In the genomic region with DNA sequence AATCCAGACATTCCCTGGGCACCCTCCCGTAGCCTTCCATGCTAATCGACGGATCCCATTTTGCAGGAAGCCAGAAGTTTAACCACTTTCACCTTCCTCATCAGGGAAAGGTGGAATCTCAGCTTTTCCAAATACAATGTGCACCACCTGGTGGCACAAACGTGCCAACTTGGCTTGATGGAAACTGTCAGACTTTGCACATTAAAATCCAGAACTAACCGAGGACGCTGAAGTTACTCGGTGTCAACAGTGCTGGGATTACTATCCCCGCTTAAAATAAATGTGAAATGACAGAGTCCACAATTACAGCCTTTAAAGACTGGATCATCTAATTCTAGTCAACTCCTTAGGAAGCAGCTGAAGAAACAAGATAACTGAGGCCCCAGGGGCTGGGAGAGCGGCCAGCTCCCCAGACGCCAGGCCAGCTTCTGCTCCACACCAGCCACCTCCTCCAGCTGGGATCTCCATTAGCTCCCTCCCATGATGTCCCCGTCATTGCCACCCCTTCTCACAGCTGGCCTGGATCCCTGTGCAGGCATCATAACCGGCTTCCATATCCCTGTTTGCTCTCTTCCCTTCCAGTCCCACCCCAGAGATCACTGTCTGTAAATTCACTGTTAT, we compare ENCODE assay signal across 8 cellular contexts. TPM values are rescaled to one million over a fixed set of nuclear protein-coding genes. Genes with fewer than 3 reads are reported as not detected.
DNase-seq lines count a peak whose midpoint lies in the region; ATAC-seq and TF ChIP-seq lines count a peak whose summit lies in the region.

No MANE protein-coding gene starts in this region.

- H3K9me3 Mint-ChIP-seq in activated CD4-positive, alpha-beta memory T cell treated with anti-CD3 and anti-CD28 coated beads for 36 hours: no peaks in the 10 kb centered on the region
- no peaks in the 10 kb centered on the region for H3K9me3 Mint-ChIP-seq in activated CD4-positive, alpha-beta memory T cell treated with anti-CD3 and anti-CD28 coated beads, Interleukin-2, amount 10 ng/mL, durations not matched to agents 7 days and 5 days
- no peaks in the 10 kb centered on the region for H3K9me3 Mint-ChIP-seq in osteocyte (ENCODE audit: unreplicated experiment)

- H3K27ac Mint-ChIP-seq in activated CD4-positive, alpha-beta memory T cell treated with anti-CD3 and anti-CD28 coated beads for 36 hours: no peak overlapping the region
- no peak overlapping the region for H3K27ac Mint-ChIP-seq in activated CD4-positive, alpha-beta memory T cell treated with anti-CD3 and anti-CD28 coated beads, Interleukin-2, amount 10 ng/mL, durations not matched to agents 7 days and 5 days
- H3K27ac Mint-ChIP-seq in osteocyte (ENCODE audit: unreplicated experiment): no peak overlapping the region

- H3K4me1 ChIP-seq in esophagus muscularis mucosa: peaks cover 0 to 6% (median 5%) of the 10 kb centered on the region in 4 donors

- no peak for ATAC-seq in GM19324 (IDR thresholded peaks at IDR 0.05; ENCODE audit: low FRiP score, unreplicated experiment)

- no peak overlapping the region for H3K4me3 ChIP-seq in esophagus muscularis mucosa
- no peak overlapping the region for H3K4me3 ChIP-seq in lower leg skin (ENCODE audit: low read depth, poor library complexity, severe bottlenecking)

- H3K27me3 Mint-ChIP-seq in activated CD4-positive, alpha-beta memory T cell treated with anti-CD3 and anti-CD28 coated beads for 36 hours: no peaks in the 10 kb centered on the region
- H3K27me3 Mint-ChIP-seq in activated CD4-positive, alpha-beta memory T cell treated with anti-CD3 and anti-CD28 coated beads, Interleukin-2, amount 10 ng/mL, durations not matched to agents 7 days and 5 days: no peaks in the 10 kb centered on the region
- H3K27me3 Mint-ChIP-seq in osteocyte (ENCODE audit: unreplicated experiment): no peaks in the 10 kb centered on the region

- TF ChIP-seq EP300 in esophagus muscularis mucosa (IDR thresholded peaks at IDR 0.05): no peak

- no peaks in the 10 kb centered on the region for H3K4me1 Mint-ChIP-seq in activated CD4-positive, alpha-beta memory T cell treated with anti-CD3 and anti-CD28 coated beads for 36 hours (ENCODE audit: low read depth)
- H3K4me1 Mint-ChIP-seq in activated CD4-positive, alpha-beta memory T cell treated with anti-CD3 and anti-CD28 coated beads, Interleukin-2, amount 10 ng/mL, durations not matched to agents 7 days and 5 days: no peaks in the 10 kb centered on the region
- H3K4me1 Mint-ChIP-seq in osteocyte (ENCODE audit: unreplicated experiment): peaks cover 20% of the 10 kb centered on the region

- H3K4me3 Mint-ChIP-seq in activated CD4-positive, alpha-beta memory T cell treated with anti-CD3 and anti-CD28 coated beads for 36 hours: no peak overlapping the region
- no peak overlapping the region for H3K4me3 Mint-ChIP-seq in activated CD4-positive, alpha-beta memory T cell treated with anti-CD3 and anti-CD28 coated beads, Interleukin-2, amount 10 ng/mL, durations not matched to agents 7 days and 5 days
- H3K4me3 Mint-ChIP-seq in osteocyte (ENCODE audit: unreplicated experiment): no peak overlapping the region

- H3K36me3 Mint-ChIP-seq in activated CD4-positive, alpha-beta memory T cell treated with anti-CD3 and anti-CD28 coated beads for 36 hours: no peaks in the 10 kb centered on the region
- H3K36me3 Mint-ChIP-seq in activated CD4-positive, alpha-beta memory T cell treated with anti-CD3 and anti-CD28 coated beads, Interleukin-2, amount 10 ng/mL, durations not matched to agents 7 days and 5 days (ENCODE audit: low read depth): no peaks in the 10 kb centered on the region
- H3K36me3 Mint-ChIP-seq in osteocyte (ENCODE audit: unreplicated experiment): peaks cover 46% of the 10 kb centered on the region

- in situ Hi-C loops in SK-MEL-5 (cut with HindIII; ENCODE audit: low pct_unique_long_range_greater_than_20kb, low sequenced_read_pairs): loop anchor here (25.0 kb wide), 1 partner anchor 180 kb away; no protein-coding TSS in a partner anchor

- intact Hi-C loops in activated CD4-positive, alpha-beta memory T cell treated with anti-CD3 and anti-CD28 coated beads for 36 hours (cut with micrococcal nuclease): loop anchor here (1.0 kb wide), 1 partner anchor 178 kb away; no protein-coding TSS in a partner anchor
- intact Hi-C loops in esophagus muscularis mucosa (cut with DNase I) (loop anchor here (10.0 kb wide), 1 partner anchor 182 kb away; no protein-coding TSS in a partner anchor), lower leg skin (cut with DNase I; ENCODE audit: low total_unique reads) (no loop called here)

- H3K9me3 ChIP-seq in esophagus muscularis mucosa: no peaks in the 10 kb centered on the region

- H3K27me3 ChIP-seq in esophagus muscularis mucosa: no peaks in the 10 kb centered on the region

- peaks cover 0 to 13% (median 9%) of the 10 kb centered on the region in 4 donors for H3K36me3 ChIP-seq in esophagus muscularis mucosa

- POLR2A ChIA-PET in activated CD4-positive, alpha-beta memory T cell treated with anti-CD3 and anti-CD28 coated beads for 36 hours (lab: Charles Lee): no interaction called here
- POLR2A ChIA-PET in activated CD4-positive, alpha-beta memory T cell treated with anti-CD3 and anti-CD28 coated beads, Interleukin-2, amount 10 ng/mL, durations not matched to agents 7 days and 5 days (lab: Charles Lee): no interaction called here

- CTCF ChIA-PET in activated CD4-positive, alpha-beta memory T cell treated with anti-CD3 and anti-CD28 coated beads for 36 hours (lab: Charles Lee): interaction anchor here (1.0 to 1.6 kb wide), 3 partner anchors 177 to 506 kb away, joined by 3 to 6 read pairs (median 3); no protein-coding TSS in a partner anchor
- CTCF ChIA-PET in activated CD4-positive, alpha-beta memory T cell treated with anti-CD3 and anti-CD28 coated beads, Interleukin-2, amount 10 ng/mL, durations not matched to agents 7 days and 5 days (lab: Charles Lee): interaction anchor here (1.3 kb wide), 1 partner anchor 81 kb away, joined by 3 read pairs; no protein-coding TSS in a partner anchor

- 61% methylated on average over 12 of the region's 12 CpGs for WGBS in esophagus muscularis mucosa
- 40 to 47% methylated on average over 12 of the region's 12 CpGs for WGBS in lower leg skin, 2 donors

- peak; percentile 22 for DNase-seq in activated CD4-positive, alpha-beta memory T cell treated with anti-CD3 and anti-CD28 coated beads for 36 hours
- no peak for DNase-seq in activated CD4-positive, alpha-beta memory T cell treated with anti-CD3 and anti-CD28 coated beads, Interleukin-2, amount 10 ng/mL, durations not matched to agents 7 days and 5 days
- peak; percentile 62 for DNase-seq in SK-MEL-5 (ENCODE audit: low read depth, low spot score)
- DNase-seq in esophagus muscularis mucosa (ENCODE audit: extremely low spot score): peak; percentile 84
- no peak for DNase-seq in osteocyte (ENCODE audit: extremely low spot score, unreplicated experiment)
- no peak for DNase-seq in lower leg skin (ENCODE audit: low spot score in 2 of 2)
- DNase-seq in dedifferentiated amniotic fluid mesenchymal stem cell (ENCODE audit: extremely low spot score): no peak

- peak in 2 of 3 experiments; percentile 14 to 24 for TF ChIP-seq CTCF in esophagus muscularis mucosa (IDR thresholded peaks at IDR 0.05)
- peak; percentile 48 for TF ChIP-seq CTCF in osteocyte (IDR thresholded peaks at IDR 0.05)
- peak in 1 of 3 donors; percentile 30 for TF ChIP-seq CTCF in lower leg skin (IDR thresholded peaks at IDR 0.05)

- TF ChIP-seq POLR2A in esophagus muscularis mucosa (IDR thresholded peaks at IDR 0.05; ENCODE audit: low read depth): no peak
- TF ChIP-seq POLR2A in lower leg skin (IDR thresholded peaks at IDR 0.05): no peak

- no peak overlapping the region for H3K27ac ChIP-seq in esophagus muscularis mucosa (replicated peaks in 1 of 4)

RNA-seq across cellular contexts. Expression of gene RETREG1, which starts 50.2 kb away (rescaled TPM):
- 10 to 100 TPM in 1 of 2 experiments, 1 to 10 TPM in 1; 8.1 to 10.1 TPM for total RNA-seq in activated CD4-positive, alpha-beta memory T cell treated with anti-CD3 and anti-CD28 coated beads for 36 hours
- total RNA-seq in activated CD4-positive, alpha-beta memory T cell treated with anti-CD3 and anti-CD28 coated beads, Interleukin-2, amount 10 ng/mL, durations not matched to agents 7 days and 5 days: 10 to 100 TPM; 15.1 to 17.3 TPM
- total RNA-seq in SK-MEL-5 (2014; rRNA removed; shearing (Covaris generic)): 47.9 and 49.3 TPM in 2 replicates
- polyA plus RNA-seq in SK-MEL-5 (2015; cell fraction: cytosol; rRNA removed): 60.4 and 73.7 TPM in 2 replicates
- polyA plus RNA-seq in SK-MEL-5 (2015; cell fraction: nucleus; rRNA removed): 62.4 and 77.6 TPM in 2 replicates
- 10 to 100 TPM in 2 of 4 donors, 1 to 10 TPM in 2; 7.5 to 13.0 (median 10.3) TPM for total RNA-seq in esophagus muscularis mucosa
- 0.78 and 0.91 TPM in 2 replicates for total RNA-seq in osteocyte
- total RNA-seq in lower leg skin: 10 to 100 TPM; 29.1 to 58.8 (median 43.3) TPM

Comparison
In these comparisons a context has a peak if more than half of its experiments do, and no peak if none do; other contexts are left out.
1. DNase-seq: peak in activated CD4-positive, alpha-beta memory T cell treated with anti-CD3 and anti-CD28 coated beads for 36 hours (single experiment), SK-MEL-5 (single experiment) and esophagus muscularis mucosa (single experiment); none in activated CD4-positive, alpha-beta memory T cell treated with anti-CD3 and anti-CD28 coated beads, Interleukin-2, amount 10 ng/mL, durations not matched to agents 7 days and 5 days (single experiment), osteocyte (single experiment), lower leg skin (0 of 2) and dedifferentiated amniotic fluid mesenchymal stem cell (single experiment).